12 cellular contexts compared by ENCODE assay signal in genomic region chr9:89138463-89139390, GRCh38. TPM values are rescaled to one million over a fixed set of nuclear protein-coding genes. Genes with fewer than 3 reads are reported as not detected.
A peak's percentile ranks its signal among the peaks of the same experiment; 100 is the strongest.
DNase-seq lines count a peak whose midpoint lies in the region; ATAC-seq and TF ChIP-seq lines count a peak whose summit lies in the region.
"Had no signal": no experiment of that assay in that cellular context is flagged by ENCODE, and none has a peak within 500 bp of the region (broad histone marks: within the 10 kb centered on the region; RNA-seq: fewer than 3 reads in every experiment).

No MANE protein-coding gene starts in this region.

- no peaks in the 10 kb centered on the region; the same call in 1 of the 2 replicates for H3K36me3 ChIP-seq in PC-3 (ENCODE audit: low read depth, low read length)
- no peaks in the 10 kb centered on the region for H3K36me3 ChIP-seq in muscle layer of colon (ENCODE audit: insufficient read depth, low read length)
- no peaks in the 10 kb centered on the region for H3K36me3 ChIP-seq in psoas muscle (ENCODE audit: insufficient read depth in 1 of 2, low read depth in 1 of 2)

- DNase-seq in AG09319 (ENCODE audit: extremely low read depth, low read depth) (peak; percentile 53), PC-3 (peak; percentile 82), epithelial cell of esophagus (ENCODE audit: low read depth) (peak; percentile 88), psoas muscle (no peak), GM19240 (ENCODE audit: insufficient read length, low spot score) (no peak), HuH-7 (ENCODE audit: low spot score) (no peak), DMS79 treated with DMSO at 0.1 percent for 48 hours (lab: John Stamatoyannopoulos, UW) (no peak)
- DNase-seq: activated CD4-positive, alpha-beta T cell treated with anti-CD3 and anti-CD28 coated beads, Interleukin-2, amount 50 U/mL, for 1 hour; H9 had no signal

- H3K4me3 ChIP-seq in PC-3 (ENCODE audit: low read length) (no peak overlapping the region), epithelial cell of esophagus (ENCODE audit: low read length) (no peak overlapping the region), muscle layer of colon (ENCODE audit: low read depth in 1 of 2, low read length in 2 of 2) (no peak overlapping the region), psoas muscle (no peak overlapping the region)

- intact Hi-C loops in PC-3 (cut with micrococcal nuclease), result no loop called here
- intact Hi-C loops in psoas muscle (cut with DNase I), result no loop called here

- H4K20me1 ChIP-seq in PC-3 (ENCODE audit: low read length), result no peaks in the 10 kb centered on the region

- no peak overlapping the region for H2AFZ ChIP-seq in PC-3 (ENCODE audit: low read length)

- H3F3A ChIP-seq in PC-3 (ENCODE audit: low read length, unreplicated experiment), result no peaks in the 10 kb centered on the region

- no peaks in the 10 kb centered on the region for H3K9me3 ChIP-seq in PC-3 (ENCODE audit: low read length)
- no peaks in the 10 kb centered on the region for H3K9me3 ChIP-seq in muscle layer of colon (ENCODE audit: low read length)
- peaks cover 6% of the 10 kb centered on the region for H3K9me3 ChIP-seq in psoas muscle

- POLR2A ChIA-PET in PC-3 (lab: Charles Lee; ENCODE audit: unreplicated experiment), result no interaction called here

- H3K27ac ChIP-seq in PC-3 (ENCODE audit: low read length), result peak overlapping the region; percentile 89
- H3K27ac ChIP-seq in muscle layer of colon (ENCODE audit: low read depth, low read length), result peak overlapping the region; percentile 61
- no peak overlapping the region for H3K27ac ChIP-seq in psoas muscle

- CTCF ChIA-PET in PC-3 (lab: Charles Lee), result interaction anchor here (0.6 kb wide), 1 partner anchor 233 kb away, joined by 3 read pairs; no protein-coding TSS in a partner anchor

- H3K9ac ChIP-seq in PC-3 (ENCODE audit: low read length) (peak overlapping the region; percentile 45; the same call in 1 of the 2 replicates), muscle layer of colon (ENCODE audit: low read length) (no peak overlapping the region)

- TF ChIP-seq CTCF in AG09319 (IDR thresholded peaks at IDR 0.05; ENCODE audit: low read depth, low read length) (no peak), PC-3 (conservative IDR thresholded peaks at IDR 0.05; ENCODE audit: low read depth, low read length) (no peak), epithelial cell of esophagus (IDR thresholded peaks at IDR 0.05; ENCODE audit: insufficient read depth, low read depth, low read length, missing control alignments) (no peak), psoas muscle (IDR thresholded peaks at IDR 0.05) (no peak)

- ATAC-seq in PC-3 (peak; percentile 51), psoas muscle (no peak)

- peaks cover 29% of the 10 kb centered on the region for H3K4me1 ChIP-seq in PC-3 (ENCODE audit: insufficient read depth, low read length)
- peaks cover 32% of the 10 kb centered on the region for H3K4me1 ChIP-seq in muscle layer of colon (ENCODE audit: insufficient read depth, low read length)
- H3K4me1 ChIP-seq in psoas muscle, result no peaks in the 10 kb centered on the region

- no peaks in the 10 kb centered on the region for H3K27me3 ChIP-seq in PC-3 (ENCODE audit: low read length)
- no peaks in the 10 kb centered on the region for H3K27me3 ChIP-seq in muscle layer of colon (ENCODE audit: control insufficient read depth in 1 of 2, insufficient read depth in 2 of 2, low read length in 2 of 2)
- no peaks in the 10 kb centered on the region for H3K27me3 ChIP-seq in psoas muscle (ENCODE audit: insufficient read depth in 3 of 3, low read length in 2 of 3)

- H3K4me2 ChIP-seq in PC-3 (ENCODE audit: low read length), result peak overlapping the region; percentile 67

- WGBS in psoas muscle, 3 donors, result 86 to 90% (median 88%) methylated on average over 3 of the region's 3 CpGs

- BruUV-seq in PC-3 (replicated peaks; lab: Mats Ljungman, UMichigan), result no TSS peak

- H3K79me2 ChIP-seq in PC-3 (ENCODE audit: low read length), result no peaks in the 10 kb centered on the region

- H3K9me2 ChIP-seq in PC-3 (replicated peaks; ENCODE audit: low read length), result no peaks in the 10 kb centered on the region

RNA-seq across cellular contexts. Expression of gene SHC3, which starts 39.9 kb away (rescaled TPM):
- 0.63 and 0.66 TPM in 2 replicates for total RNA-seq in PC-3 (2014; rRNA removed)
- total RNA-seq in psoas muscle, result under 1 TPM; 0.12 to 0.71 (median 0.37) TPM
- polyA plus RNA-seq in psoas muscle, result under 1 TPM; 0.04 to 0.39 (median 0.08) TPM
- total RNA-seq: B cell; T-helper 2 cell treated with Interferon-gamma antibody and Interleukin-4, amounts not matched to agents 100 ng/mL and 5 ng/mL, for 36 hours had no signal

Comparison
In these comparisons a context has a peak if more than half of its experiments do, and no peak if none do; other contexts are left out.
1. DNase-seq: peak in AG09319 (single experiment), PC-3 (single experiment) and epithelial cell of esophagus (single experiment); none in psoas muscle (0 of 2), GM19240 (single experiment), HuH-7 (single experiment) and DMS79 treated with DMSO at 0.1 percent for 48 hours (single experiment).